ENCODE assay signal across 23 cellular contexts in genomic region chr12:75556306-75556899, GRCh38. TPM values are rescaled to one million over a fixed set of nuclear protein-coding genes. Genes with fewer than 3 reads are reported as not detected.
A peak's percentile ranks its signal among the peaks of the same experiment; 100 is the strongest.
DNase-seq lines count a peak whose midpoint lies in the region; ATAC-seq, FAIRE-seq and TF ChIP-seq lines count a peak whose summit lies in the region.
"Had no signal": no experiment of that assay in that cellular context is flagged by ENCODE, and none has a peak within 500 bp of the region (broad histone marks: within the 10 kb centered on the region; RNA-seq: fewer than 3 reads in every experiment).

No MANE protein-coding gene starts in this region.

- intact Hi-C loops in HepG2 (cut with micrococcal nuclease; ENCODE audit: unreplicated experiment) (loop anchor here (5.0 kb wide), 1 partner anchor 156 kb away; no protein-coding TSS in a partner anchor), left ventricle myocardium superior (cut with micrococcal nuclease) (no loop called here)

- H3K9me3 ChIP-seq in adipocyte (ENCODE audit: control insufficient read depth, low read length) (no peaks in the 10 kb centered on the region), HepG2 (ENCODE audit: low read length) (no peaks in the 10 kb centered on the region), tibial nerve (no peaks in the 10 kb centered on the region)
- H3K9me3 ChIP-seq: adrenal gland, HAP-1, SK-N-SH, thyroid gland had no signal

- H3K36me3 ChIP-seq in adipocyte (ENCODE audit: control insufficient read depth, insufficient read depth, low read length, severe bottlenecking) (no peaks in the 10 kb centered on the region), HepG2 (replicated peaks in 1 of 2; ENCODE audit: control insufficient read depth in 1 of 2, insufficient read depth in 2 of 2, low read length in 2 of 2) (no peaks in the 10 kb centered on the region), tibial nerve (no peaks in the 10 kb centered on the region)
- H3K36me3 ChIP-seq: adrenal gland, HAP-1, thyroid gland, WERI-Rb-1 had no signal

- CTCF ChIA-PET in HepG2 (lab: Yijun Ruan, JAX; ENCODE audit: low intra/inter-chr PET ratio, low total read pairs) = no interaction called here

- ATAC-seq in HepG2 = peak; percentile 36; the same call in 2 of the 3 replicates
- no peak for ATAC-seq in left ventricle myocardium superior
- ATAC-seq: left cardiac atrium had no signal

- DNase-seq in AG08395 (ENCODE audit: low spot score) (peak; percentile 3), GM12891 (ENCODE audit: insufficient read length, low spot score) (no peak), adipocyte (ENCODE audit: low read depth) (peak; percentile 26), HepG2 (ENCODE audit: low spot score) (peak; percentile 34), left ventricle myocardium superior (no peak), kidney glomerular epithelial cell (lab: John Stamatoyannopoulos, UW) (no peak), NCI-H128 (lab: John Stamatoyannopoulos, UW; ENCODE audit: unreplicated experiment) (no peak), tibial nerve (ENCODE audit: low spot score in 2 of 2) (no peak)
- DNase-seq: activated CD4-positive, alpha-beta T cell treated with anti-CD3 and anti-CD28 coated beads, Interleukin-2, amount 50 U/mL, for 1 hour; activated effector memory CD4-positive, alpha-beta T cell treated with anti-CD3 and anti-CD28 coated beads, Interleukin-2, amount 50 U/mL, for 16 hours; adrenal gland; AML-193; caudate nucleus; left cardiac atrium; NCI-H1436; posterior cingulate gyrus; SK-N-SH; stimulated activated CD4-positive, alpha-beta T cell treated with anti-CD3 and anti-CD28 coated beads, Interleukin-1b, Interleukin-23, amount 100 ng/mL, for 48 hours; stimulated activated naive CD4-positive, alpha-beta T cell; thyroid gland; WERI-Rb-1 had no signal

- no TSS peak for BruUV-seq in HepG2 (replicated peaks; lab: Mats Ljungman, UMichigan)

- TF ChIP-seq CTCF in HepG2 (CRISPR knock-in tag; IDR thresholded peaks at IDR 0.05) = no peak
- no peak for TF ChIP-seq CTCF in tibial nerve (IDR thresholded peaks at IDR 0.05)

- H2AFZ ChIP-seq in HepG2 (ENCODE audit: low read length) = no peak overlapping the region

- no peaks in the 10 kb centered on the region for H4K20me1 ChIP-seq in HepG2 (ENCODE audit: insufficient read depth, low read length)

- peaks cover 37% of the 10 kb centered on the region for H3K4me1 ChIP-seq in adipocyte (ENCODE audit: control insufficient read depth, insufficient read depth, low read length)
- peaks cover 68% of the 10 kb centered on the region for H3K4me1 ChIP-seq in HepG2 (ENCODE audit: insufficient read depth, low read length)
- peaks cover 0 to 30% (median 5%) of the 10 kb centered on the region in 4 donors for H3K4me1 ChIP-seq in tibial nerve
- H3K4me1 ChIP-seq: adrenal gland had no signal

- POLR2A ChIA-PET in HepG2 (lab: Yijun Ruan, JAX) = interaction anchor here (1.1 to 1.8 kb wide), 2 partner anchors 110 to 475 kb away, joined by 4 to 5 read pairs; partner anchors contain the start of gene PHLDA1

- TF ChIP-seq EP300 in HepG2 (IDR thresholded peaks at IDR 0.05; ENCODE audit: low read depth in 2 of 2, low read length in 2 of 2) (no peak), HepG2 (CRISPR knock-in tag; IDR thresholded peaks at IDR 0.05; ENCODE audit: borderline replicate concordance) (no peak), tibial nerve (IDR thresholded peaks at IDR 0.05) (no peak)

- no peak overlapping the region for H3K4me2 ChIP-seq in HepG2 (ENCODE audit: low read depth, low read length)
- H3K4me2 ChIP-seq: SK-N-SH had no signal

- H3K79me2 ChIP-seq in HepG2 (ENCODE audit: insufficient read depth, low read length) = no peaks in the 10 kb centered on the region

- TF ChIP-seq RAD21 in HepG2 (CRISPR knock-in tag; IDR thresholded peaks at IDR 0.05) = no peak

- in situ Hi-C loops in HepG2 (cut with HindIII; ENCODE audit: extremely low pct_ligation_motif_present, low pct_unique_long_range_greater_than_20kb) = no loop called here

- H3K27ac ChIP-seq in HepG2 (ENCODE audit: extremely low read length, insufficient read depth, low read length) = no peak overlapping the region
- H3K27ac ChIP-seq in tibial nerve = no peak overlapping the region
- H3K27ac ChIP-seq: adrenal gland, thyroid gland, WERI-Rb-1 had no signal

- H3K27me3 ChIP-seq in adipocyte (replicated peaks; ENCODE audit: control insufficient read depth, insufficient read depth, low read length) (no peaks in the 10 kb centered on the region), HepG2 (ENCODE audit: control insufficient read depth in 1 of 2, insufficient read depth in 2 of 2, low read length in 2 of 2) (no peaks in the 10 kb centered on the region), tibial nerve (no peaks in the 10 kb centered on the region)
- H3K27me3 ChIP-seq: adrenal gland, thyroid gland had no signal

- H3K4me3 ChIP-seq in adipocyte (ENCODE audit: low read length) = no peak overlapping the region
- H3K4me3 ChIP-seq in HepG2 (replicated peaks in 1 of 3; ENCODE audit: insufficient read depth in 1 of 3, low read depth in 2 of 3, low read length in 3 of 3) = no peak overlapping the region
- no peak overlapping the region for H3K4me3 ChIP-seq in tibial nerve
- H3K4me3 ChIP-seq: adrenal gland, HAP-1, thyroid gland had no signal

- H3K9ac ChIP-seq in adipocyte (ENCODE audit: low read length) (no peak overlapping the region), HepG2 (ENCODE audit: insufficient read depth, low read depth, low read length) (no peak overlapping the region)
- H3K9ac ChIP-seq: SK-N-SH had no signal

- TF ChIP-seq POLR2A in GM12891 (IDR thresholded peaks at IDR 0.05; ENCODE audit: low read depth, low read length) (no peak), HepG2 (IDR thresholded peaks at IDR 0.05; ENCODE audit: insufficient read depth in 1 of 2, low read depth in 2 of 2, low read length in 2 of 2) (no peak), tibial nerve (IDR thresholded peaks at IDR 0.05) (no peak)

- WGBS in HepG2 (ENCODE audit: low lambda C conversion rate) = 20% methylated on average over 3 of the region's 3 CpGs
- WGBS in tibial nerve, 2 donors = 68% methylated on average over 3 of the region's 3 CpGs

- FAIRE-seq in GM12891 (lab: Jason Lieb, UNC) = peak; percentile 57
- FAIRE-seq in HepG2 (lab: Jason Lieb, UNC) = no peak
- FAIRE-seq: RCC 7860 had no signal

TF ChIP-seq in GM12891, 5 proteins besides CTCF, POLR2A, EP300 and RAD21:
- no peak for TF ChIP-seq POLR2AphosphoS5 (IDR thresholded peaks at IDR 0.05; ENCODE audit: low read depth, low read length)

TF ChIP-seq in HepG2, 621 proteins besides CTCF, POLR2A, EP300 and RAD21 (continues in another document):
- 0 out of 2 replicates have a peak, but pooled peaks have one; percentile 28 for TF ChIP-seq ZBTB34 (CRISPR knock-in tag; IDR thresholded peaks at IDR 0.05)
- TF ChIP-seq BCL6 (CRISPR knock-in tag; IDR thresholded peaks at IDR 0.05) = peak; percentile 58; the same call in 1 of the 2 replicates

RNA-seq across cellular contexts. Expression of gene KRR1, which starts 45.0 kb away (rescaled TPM):
- 52.1 TPM for polyA plus RNA-seq in GM12891 (2012; ENCODE audit: low read depth, missing spikeins)
- 103 and 161 TPM in 2 replicates for total RNA-seq in HepG2 (2016; rRNA removed; fragmentation: Illumina TruSeq; extraction: Trizol)
- 8.5 and 10.4 TPM in 2 replicates for total RNA-seq in HepG2 (2016; cell fraction: cytosol; rRNA removed; fragmentation: Illumina TruSeq; extraction: Trizol; ENCODE audit: low read depth)
- 98.7 and 161 TPM in 2 replicates for total RNA-seq in HepG2 (2016; cell fraction: insoluble cytoplasmic fraction; rRNA removed; fragmentation: Illumina TruSeq; extraction: Trizol)
- total RNA-seq in HepG2 (2016; cell fraction: membrane; rRNA removed; fragmentation: Illumina TruSeq; extraction: Trizol) = 15.5 and 22.5 TPM in 2 replicates
- 70.4 and 75.4 TPM in 2 replicates for total RNA-seq in HepG2 (2016; cell fraction: nucleus; rRNA removed; fragmentation: Illumina TruSeq; extraction: Trizol)
- 12.4 and 19.3 TPM in 2 replicates for polyA plus RNA-seq in HepG2 (2011; rRNA removed)
- polyA plus RNA-seq in HepG2 (2011; cell fraction: cytosol; rRNA removed) = 6.2 and 9.4 TPM in 2 replicates
- polyA plus RNA-seq in HepG2 (2011; cell fraction: nucleus; rRNA removed) = 12.0 and 14.6 TPM in 2 replicates
- polyA plus RNA-seq in HepG2 (2012) = 27.2 and 40.7 TPM in 2 replicates
- polyA plus RNA-seq in HepG2 (2016; cell fraction: cytosol; fragmentation: Illumina TruSeq; extraction: Trizol; ENCODE audit: low read depth) = 2.2 and 3.6 TPM in 2 replicates
- polyA plus RNA-seq in HepG2 (2016; cell fraction: insoluble cytoplasmic fraction; fragmentation: Illumina TruSeq; extraction: Trizol; ENCODE audit: low read depth) = 112 and 126 TPM in 2 replicates
- 5.4 and 6.5 TPM in 2 replicates for polyA plus RNA-seq in HepG2 (2016; cell fraction: membrane; fragmentation: Illumina TruSeq; extraction: Trizol; ENCODE audit: low read depth)
- 71.8 and 72.7 TPM in 2 replicates for polyA plus RNA-seq in HepG2 (2016; cell fraction: nucleus; fragmentation: Illumina TruSeq; extraction: Trizol; ENCODE audit: insufficient read depth, low read depth)
- 5.2 and 9.7 TPM in 2 replicates for polyA minus RNA-seq in HepG2 (2011; rRNA and poly(A)+ RNA removed; ENCODE audit: low replicate concordance)
- polyA minus RNA-seq in HepG2 (2011; cell fraction: cytosol; rRNA and poly(A)+ RNA removed) = 12.0 and 21.5 TPM in 2 replicates
- polyA minus RNA-seq in HepG2 (2011; cell fraction: nucleus; rRNA and poly(A)+ RNA removed) = 83.9 and 96.6 TPM in 2 replicates
- 29.7 TPM for total RNA-seq in left ventricle myocardium superior
- total RNA-seq in tibial nerve = 10 to 100 TPM; 16.5 to 34.7 (median 22.2) TPM

Comparison
In these comparisons a context has a peak if more than half of its experiments do, and no peak if none do; other contexts are left out.
1. DNase-seq: peak in AG08395 (single experiment), adipocyte (single experiment) and HepG2 (single experiment); none in GM12891 (single experiment), left ventricle myocardium superior (single experiment), kidney glomerular epithelial cell (single experiment), NCI-H128 (single experiment) and tibial nerve (0 of 2).